In the genomic region with DNA sequence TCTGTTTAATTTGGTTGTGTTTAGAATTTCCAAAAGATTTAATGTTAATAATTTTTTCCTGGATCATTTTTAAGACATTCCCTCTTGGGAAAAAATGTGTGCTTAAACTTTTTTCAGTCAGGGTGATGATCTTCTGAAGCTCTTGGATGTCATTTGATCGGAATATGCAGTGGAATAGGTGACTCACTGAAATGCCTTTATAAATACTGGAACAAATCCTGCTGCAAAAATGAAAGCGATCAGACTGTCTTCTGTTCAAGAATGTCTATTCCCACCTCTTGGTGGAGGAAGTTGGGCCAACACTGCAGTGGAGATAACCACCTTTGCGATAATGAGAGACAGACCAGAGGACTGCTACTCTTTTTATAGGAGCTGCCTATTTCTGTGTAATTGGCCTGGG, we compare ENCODE assay signal across 2 cellular contexts.
TF ChIP-seq lines count a peak whose summit lies in the region.

No MANE protein-coding gene starts in this region.

TF ChIP-seq in IMR-90, 13 proteins besides CTCF, POLR2A, EP300 and RAD21:
- peak; percentile 16; the same call in 1 of the 2 replicates for TF ChIP-seq FOS (IDR thresholded peaks at IDR 0.05; ENCODE audit: low read depth, low read length)
- TF ChIP-seq, protein P1, sequence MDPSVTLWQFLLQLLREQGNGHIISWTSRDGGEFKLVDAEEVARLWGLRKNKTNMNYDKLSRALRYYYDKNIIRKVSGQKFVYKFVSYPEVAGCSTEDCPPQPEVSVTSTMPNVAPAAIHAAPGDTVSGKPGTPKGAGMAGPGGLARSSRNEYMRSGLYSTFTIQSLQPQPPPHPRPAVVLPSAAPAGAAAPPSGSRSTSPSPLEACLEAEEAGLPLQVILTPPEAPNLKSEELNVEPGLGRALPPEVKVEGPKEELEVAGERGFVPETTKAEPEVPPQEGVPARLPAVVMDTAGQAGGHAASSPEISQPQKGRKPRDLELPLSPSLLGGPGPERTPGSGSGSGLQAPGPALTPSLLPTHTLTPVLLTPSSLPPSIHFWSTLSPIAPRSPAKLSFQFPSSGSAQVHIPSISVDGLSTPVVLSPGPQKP (IDR thresholded peaks at IDR 0.05; ENCODE audit: borderline replicate concordance, low read depth, low read length), result no peak

TF ChIP-seq in K562, 482 proteins besides CTCF, POLR2A, EP300 and RAD21:
- TF ChIP-seq TCF3 (CRISPR knock-in tag; IDR thresholded peaks at IDR 0.05) (peak; percentile 31; the same call in 1 of the 2 replicates), LCOR (CRISPR knock-in tag; IDR thresholded peaks at IDR 0.05) (no peak)
